8 cellular contexts compared by ENCODE assay signal in the genomic region with DNA sequence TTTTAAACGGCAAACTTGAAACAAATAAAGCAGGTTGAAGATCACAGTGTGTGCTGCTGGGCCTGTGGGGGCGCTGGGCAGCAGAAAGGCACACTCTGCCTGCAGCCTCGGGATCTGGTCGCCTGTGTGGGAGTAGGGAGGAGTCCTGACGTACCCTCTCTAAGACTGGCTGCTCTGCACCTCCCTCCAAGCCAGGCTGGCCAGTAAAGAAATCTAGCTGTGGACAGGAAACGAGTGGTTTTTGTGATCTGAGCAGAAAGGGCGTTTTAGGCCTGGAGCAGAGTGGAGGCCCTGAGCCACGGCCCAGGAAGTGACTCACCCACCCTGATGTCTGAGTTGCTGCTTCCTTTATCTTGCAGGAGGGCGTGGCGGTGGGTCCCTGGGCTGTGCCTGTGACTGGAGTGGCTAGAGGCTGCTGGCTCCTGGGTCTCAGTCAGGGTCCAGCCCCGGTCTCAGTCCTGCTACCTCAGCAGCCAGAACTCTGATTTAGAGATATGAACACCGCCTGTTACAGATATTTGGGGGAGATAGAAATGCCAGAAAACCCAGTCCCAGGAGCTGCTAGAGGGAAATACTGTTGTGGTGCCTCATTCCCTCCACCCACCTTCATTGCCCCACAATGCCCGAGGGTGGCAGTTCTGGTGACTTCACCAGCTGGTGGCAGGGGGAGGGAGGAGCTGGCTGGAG. TPM values are rescaled to one million over a fixed set of nuclear protein-coding genes. Genes with fewer than 3 reads are reported as not detected.
A peak's percentile ranks its signal among the peaks of the same experiment; 100 is the strongest.
DNase-seq lines count a peak whose midpoint lies in the region; ATAC-seq, FAIRE-seq and TF ChIP-seq lines count a peak whose summit lies in the region.

No MANE protein-coding gene starts in this region.

- peak; percentile 32 to 45; a peak in 4 of 5 replicates for TF ChIP-seq RAD21 in A549 (conservative IDR thresholded peaks at IDR 0.05 in 1 of 2, IDR thresholded peaks at IDR 0.05 in 1 of 2)

- H3K4me1 ChIP-seq in A549 = peaks cover 45% of the 10 kb centered on the region
- H3K4me1 ChIP-seq in lung (ENCODE audit: control insufficient read depth in 2 of 2, insufficient read depth in 2 of 2, low read length in 2 of 2) = peaks cover 3 to 16% of the 10 kb centered on the region in 2 donors

- ATAC-seq in A549 (peak; percentile 95), GM18505 (IDR thresholded peaks at IDR 0.05; ENCODE audit: unreplicated experiment) (peak; percentile 92), HG02970 (IDR thresholded peaks at IDR 0.05; ENCODE audit: low FRiP score, unreplicated experiment) (peak; percentile 90), lung (ENCODE audit: insufficient read depth, low FRiP score) (peak; percentile 90)

- DNase-seq in A549 (ENCODE audit: low read depth in 1 of 2, low spot score in 1 of 2) (peak; percentile 84 to 100), NCI-H526 treated with DMSO at 0.1 percent for 48 hours (lab: John Stamatoyannopoulos, UW) (peak; percentile 89), dorsolateral prefrontal cortex (peak in 8 of 10 donors; percentile 40 to 64 (median 50)), lung (ENCODE audit: low spot score) (peak; percentile 93)
- peak; percentile 61 to 84 for DNase-seq in activated CD4-positive, alpha-beta T cell treated with anti-CD3 and anti-CD28 coated beads, Interleukin-2, amount 50 U/mL, for 24 hours (ENCODE audit: low read depth in 1 of 2, low spot score in 1 of 2)
- peak; percentile 65 to 86 (median 73) for DNase-seq in stimulated activated CD4-positive, alpha-beta T cell treated with anti-CD3 and anti-CD28 coated beads, TNF-alpha, amount 100 ng/mL, for 24 hours (ENCODE audit: low read depth in 3 of 3)

- H3K27ac ChIP-seq in A549 = peak overlapping the region; percentile 95 to 96
- peak overlapping the region in 51 of 59 donors; percentile 6 to 90 (median 69) for H3K27ac ChIP-seq in dorsolateral prefrontal cortex
- H3K27ac ChIP-seq in lung (ENCODE audit: low read depth in 1 of 2, low read length in 1 of 2) = peak overlapping the region; percentile 91 to 98

- TF ChIP-seq CTCF in A549 (IDR thresholded peaks at IDR 0.05) = peak; percentile 57; the same call in 2 of the 3 replicates
- peak in 36 of 56 donors; percentile 9 to 39 (median 26) for TF ChIP-seq CTCF in dorsolateral prefrontal cortex (IDR thresholded peaks at IDR 0.05 in 54 of 56, conservative IDR thresholded peaks at IDR 0.05 in 2 of 56; ENCODE audit: low read depth in 1 of 56, partially characterized antibody in 56 of 56)
- TF ChIP-seq CTCF in lung (IDR thresholded peaks at IDR 0.05; ENCODE audit: control extremely low read depth, extremely low read depth) = no peak

- H3K27me3 ChIP-seq in dorsolateral prefrontal cortex = peaks cover 0 to 29% (median under 1%) of the 10 kb centered on the region in 45 donors
- no peaks in the 10 kb centered on the region for H3K27me3 ChIP-seq in lung (ENCODE audit: control insufficient read depth, insufficient read depth)

- CTCF ChIA-PET in A549 (lab: Yijun Ruan, JAX) = interaction anchor here (0.7 to 14.0 kb wide), 17 partner anchors 8 to 410 kb away, joined by 3 to 231 read pairs (median 5); partner anchors contain the start of gene S100A11

- no peaks in the 10 kb centered on the region for H3K36me3 ChIP-seq in lung (ENCODE audit: control insufficient read depth in 2 of 2, insufficient read depth in 2 of 2, low read length in 2 of 2)

- POLR2A ChIA-PET in A549 (lab: Yijun Ruan, JAX) = interaction anchor here (0.7 to 3.4 kb wide), 15 partner anchors 9 to 138 kb away, joined by 3 to 118 read pairs (median 6); partner anchors contain the start of gene S100A11

- peak; percentile 66 for TF ChIP-seq POLR2A in A549 (IDR thresholded peaks at IDR 0.05; ENCODE audit: low read length)
- peak; percentile 84 for TF ChIP-seq POLR2A in GM18505 (IDR thresholded peaks at IDR 0.05; ENCODE audit: borderline replicate concordance, extremely low read depth, insufficient read depth, insufficient read length)

- intact Hi-C loops in dorsolateral prefrontal cortex (cut with DNase I) = no loop called here

- under 1% methylated on average over 13 of the region's 13 CpGs for WGBS in A549 (ENCODE audit: missing lambda C conversion rate)
- 3 to 4% methylated on average over 13 of the region's 13 CpGs for WGBS in lung, 2 donors

- FAIRE-seq in A549 (lab: Jason Lieb, UNC) = peak; percentile 80

- H3K4me3 ChIP-seq in A549 (peak overlapping the region; percentile 43), dorsolateral prefrontal cortex (peak overlapping the region in 17 of 59 donors; percentile 0 to 38 (median 13)), lung (no peak overlapping the region)

- peak overlapping the region; percentile 94 for H3K4me2 ChIP-seq in A549

- H3K9me3 ChIP-seq in A549 (peaks cover 10% of the 10 kb centered on the region), lung (ENCODE audit: control insufficient read depth in 2 of 2, insufficient read depth in 1 of 2, low read length in 1 of 2) (no peaks in the 10 kb centered on the region)

- peak; percentile 49 to 65; a peak in 3 of 5 replicates for TF ChIP-seq EP300 in A549 (IDR thresholded peaks at IDR 0.05)

TF ChIP-seq in A549, 52 proteins besides CTCF, POLR2A, EP300 and RAD21 (continues in another document):
- TF ChIP-seq, protein P1, sequence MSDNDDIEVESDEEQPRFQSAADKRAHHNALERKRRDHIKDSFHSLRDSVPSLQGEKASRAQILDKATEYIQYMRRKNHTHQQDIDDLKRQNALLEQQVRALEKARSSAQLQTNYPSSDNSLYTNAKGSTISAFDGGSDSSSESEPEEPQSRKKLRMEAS (IDR thresholded peaks at IDR 0.05) = peak; percentile 91
- TF ChIP-seq, protein P2, sequence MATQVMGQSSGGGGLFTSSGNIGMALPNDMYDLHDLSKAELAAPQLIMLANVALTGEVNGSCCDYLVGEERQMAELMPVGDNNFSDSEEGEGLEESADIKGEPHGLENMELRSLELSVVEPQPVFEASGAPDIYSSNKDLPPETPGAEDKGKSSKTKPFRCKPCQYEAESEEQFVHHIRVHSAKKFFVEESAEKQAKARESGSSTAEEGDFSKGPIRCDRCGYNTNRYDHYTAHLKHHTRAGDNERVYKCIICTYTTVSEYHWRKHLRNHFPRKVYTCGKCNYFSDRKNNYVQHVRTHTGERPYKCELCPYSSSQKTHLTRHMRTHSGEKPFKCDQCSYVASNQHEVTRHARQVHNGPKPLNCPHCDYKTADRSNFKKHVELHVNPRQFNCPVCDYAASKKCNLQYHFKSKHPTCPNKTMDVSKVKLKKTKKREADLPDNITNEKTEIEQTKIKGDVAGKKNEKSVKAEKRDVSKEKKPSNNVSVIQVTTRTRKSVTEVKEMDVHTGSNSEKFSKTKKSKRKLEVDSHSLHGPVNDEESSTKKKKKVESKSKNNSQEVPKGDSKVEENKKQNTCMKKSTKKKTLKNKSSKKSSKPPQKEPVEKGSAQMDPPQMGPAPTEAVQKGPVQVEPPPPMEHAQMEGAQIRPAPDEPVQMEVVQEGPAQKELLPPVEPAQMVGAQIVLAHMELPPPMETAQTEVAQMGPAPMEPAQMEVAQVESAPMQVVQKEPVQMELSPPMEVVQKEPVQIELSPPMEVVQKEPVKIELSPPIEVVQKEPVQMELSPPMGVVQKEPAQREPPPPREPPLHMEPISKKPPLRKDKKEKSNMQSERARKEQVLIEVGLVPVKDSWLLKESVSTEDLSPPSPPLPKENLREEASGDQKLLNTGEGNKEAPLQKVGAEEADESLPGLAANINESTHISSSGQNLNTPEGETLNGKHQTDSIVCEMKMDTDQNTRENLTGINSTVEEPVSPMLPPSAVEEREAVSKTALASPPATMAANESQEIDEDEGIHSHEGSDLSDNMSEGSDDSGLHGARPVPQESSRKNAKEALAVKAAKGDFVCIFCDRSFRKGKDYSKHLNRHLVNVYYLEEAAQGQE (IDR thresholded peaks at IDR 0.05) = no peak
- TF ChIP-seq PBX3 (IDR thresholded peaks at IDR 0.05) (peak; percentile 63), SMC3 (IDR thresholded peaks at IDR 0.05) (peak; percentile 44), HOXB13 (CRISPR knock-in tag; IDR thresholded peaks at IDR 0.05; ENCODE audit: low read depth) (no peak), MAFK (IDR thresholded peaks at IDR 0.05; ENCODE audit: partially characterized antibody) (peak; percentile 57), RFX5 (IDR thresholded peaks at IDR 0.05) (peak; percentile 68)

RNA-seq across cellular contexts. Expression of gene S100A11, which starts 11.3 kb away (rescaled TPM):
- polyA plus RNA-seq in A549 (2011; rRNA removed) (671 and 1,155 TPM in 2 replicates), A549 (2017; fragmentation: RNase III; extraction: RNeasy Plus Mini Kit Qiagen cat#74134 plus additional on column Dnase treatment) (1,442 to 1,531 TPM (median 1,500 TPM) in 3 replicates), lung (1,000 to 10,000 TPM; 2,699 to 3,092 TPM)
- 1,193 and 1,223 TPM in 2 replicates for polyA plus RNA-seq in A549 (2012; cell fraction: cytosol; rRNA removed)
- 334 and 440 TPM in 2 replicates for polyA plus RNA-seq in A549 (2012; cell fraction: nucleus; rRNA removed)
- 584 and 703 TPM in 2 replicates for polyA minus RNA-seq in A549 (2011; rRNA and poly(A)+ RNA removed)
- total RNA-seq in dorsolateral prefrontal cortex (100 to 1,000 TPM in 2 of 120 experiments, 10 to 100 TPM in 110, 1 to 10 TPM in 8; 7.0 to 134 (median 22.1) TPM), lung (100 to 1,000 TPM in 1 of 2 donors, 10 to 100 TPM in 1; 69.4 to 610 TPM)

RNA-seq across cellular contexts. Expression of gene TCHHL1, which starts 40.8 kb away (rescaled TPM):
- not detected in 2 replicates for polyA plus RNA-seq in A549 (2011; rRNA removed)
- polyA plus RNA-seq in A549 (2012; cell fraction: cytosol; rRNA removed) = not detected in 2 replicates
- polyA plus RNA-seq in A549 (2012; cell fraction: nucleus; rRNA removed) = not detected in 2 replicates
- not detected in 3 replicates for polyA plus RNA-seq in A549 (2017; fragmentation: RNase III; extraction: RNeasy Plus Mini Kit Qiagen cat#74134 plus additional on column Dnase treatment)
- polyA minus RNA-seq in A549 (2011; rRNA and poly(A)+ RNA removed) = not detected in 2 replicates
- not detected for total RNA-seq in dorsolateral prefrontal cortex
- not detected for total RNA-seq in lung
- not detected for polyA plus RNA-seq in lung

RNA-seq across cellular contexts. Expression of gene S100A10, which starts 54.4 kb away (rescaled TPM):
- polyA plus RNA-seq in A549 (2011; rRNA removed) (505 and 515 TPM in 2 replicates), A549 (2017; fragmentation: RNase III; extraction: RNeasy Plus Mini Kit Qiagen cat#74134 plus additional on column Dnase treatment) (2,059 to 2,476 TPM (median 2,077 TPM) in 3 replicates), lung (1,000 to 10,000 TPM in 1 of 2 donors, 100 to 1,000 TPM in 1; 548 to 1,003 TPM)
- polyA plus RNA-seq in A549 (2012; cell fraction: cytosol; rRNA removed) = 323 and 344 TPM in 2 replicates
- polyA plus RNA-seq in A549 (2012; cell fraction: nucleus; rRNA removed) = 72.0 and 86.0 TPM in 2 replicates
- 228 and 259 TPM in 2 replicates for polyA minus RNA-seq in A549 (2011; rRNA and poly(A)+ RNA removed)
- total RNA-seq in dorsolateral prefrontal cortex (100 to 1,000 TPM in 2 of 120 experiments, 10 to 100 TPM in 118; 11.5 to 123 (median 26.9) TPM), lung (100 to 1,000 TPM; 205 to 801 TPM)
